8 cellular contexts compared by ENCODE assay signal in genomic region chr18:11857177-11857887, GRCh38. TPM values are rescaled to one million over a fixed set of nuclear protein-coding genes. Genes with fewer than 3 reads are reported as not detected.
DNase-seq lines count a peak whose midpoint lies in the region; ATAC-seq and TF ChIP-seq lines count a peak whose summit lies in the region.

No MANE protein-coding gene starts in this region.

- no TSS peak for BruUV-seq in mammary epithelial cell (replicated peaks; lab: Mats Ljungman, UMichigan)

- H3K36me3 ChIP-seq in BLaER1 (peaks cover 9% of the 10 kb centered on the region), mammary epithelial cell (ENCODE audit: insufficient read depth, low read length) (no peaks in the 10 kb centered on the region)

- CTCF ChIA-PET in mammary epithelial cell (lab: Charles Lee; ENCODE audit: low non-redundant PET), result no interaction called here

- no peaks in the 10 kb centered on the region for H3K9me3 Mint-ChIP-seq in activated naive CD8-positive, alpha-beta T cell treated with anti-CD3 and anti-CD28 coated beads, Interleukin-2, amount 50 U/mL, for 24 hours

- H3K4me2 ChIP-seq in BLaER1 (no peak overlapping the region), mammary epithelial cell (ENCODE audit: insufficient read depth, low read depth, low read length) (peak overlapping the region; percentile 77)

- in situ Hi-C loops in mammary epithelial cell (cut with MboI; ENCODE audit: low sequenced_read_pairs in 2 of 2), result loop anchor here in 1 of 2 donors (25.0 kb wide), 1 partner anchor 195 kb away; no protein-coding TSS in a partner anchor

- ATAC-seq in activated naive CD8-positive, alpha-beta T cell treated with anti-CD3 and anti-CD28 coated beads, Interleukin-2, amount 50 U/mL, for 24 hours, result no peak
- no peak for ATAC-seq in HG02973 (IDR thresholded peaks at IDR 0.05; ENCODE audit: unreplicated experiment)

- H3K79me2 ChIP-seq in mammary epithelial cell (ENCODE audit: insufficient read depth, low read length), result peaks cover 57% of the 10 kb centered on the region

- no peak overlapping the region for H3K27ac ChIP-seq in BLaER1
- peak overlapping the region; percentile 99 for H3K27ac ChIP-seq in mammary epithelial cell (ENCODE audit: insufficient read depth, low read depth, low read length)

- no peaks in the 10 kb centered on the region for H3K9me3 ChIP-seq in BLaER1
- no peaks in the 10 kb centered on the region for H3K9me3 ChIP-seq in mammary epithelial cell (replicated peaks; ENCODE audit: insufficient read depth, low read length)

- peak; percentile 92 for DNase-seq in LoVo (ENCODE audit: low spot score)
- peak; percentile 100 for DNase-seq in mammary epithelial cell
- DNase-seq in kidney glomerular epithelial cell (lab: John Stamatoyannopoulos, UW), result peak; percentile 97
- peak; percentile 99 for DNase-seq in stromal cell of bone marrow (ENCODE audit: low read depth)
- DNase-seq in activated naive CD8-positive, alpha-beta T cell treated with anti-CD3 and anti-CD28 coated beads, Interleukin-2, amount 50 U/mL, for 24 hours, result no peak
- DNase-seq in SIG-M5 treated with dmso at 0.1 percent for 504 hours (lab: John Stamatoyannopoulos, UW; ENCODE audit: unreplicated experiment), result no peak

- intact Hi-C loops in mammary epithelial cell (cut with micrococcal nuclease), result loop anchor here (10.0 kb wide), 1 partner anchor 417 kb away; no protein-coding TSS in a partner anchor

- TF ChIP-seq CTCF in mammary epithelial cell (conservative IDR thresholded peaks at IDR 0.05 in 1 of 2, IDR thresholded peaks at IDR 0.05 in 1 of 2; ENCODE audit: extremely low read depth in 1 of 2, insufficient read depth in 1 of 2, low read depth in 1 of 2, low read length in 2 of 2), result no peak

- H3K27ac Mint-ChIP-seq in activated naive CD8-positive, alpha-beta T cell treated with anti-CD3 and anti-CD28 coated beads, Interleukin-2, amount 50 U/mL, for 24 hours, result no peak overlapping the region

- no peaks in the 10 kb centered on the region for H3K27me3 ChIP-seq in BLaER1
- H3K27me3 ChIP-seq in mammary epithelial cell (ENCODE audit: insufficient read depth, low read length), result no peaks in the 10 kb centered on the region

- no peak overlapping the region for H3K4me3 Mint-ChIP-seq in activated naive CD8-positive, alpha-beta T cell treated with anti-CD3 and anti-CD28 coated beads, Interleukin-2, amount 50 U/mL, for 24 hours

- no peak overlapping the region for H3K4me3 ChIP-seq in BLaER1
- H3K4me3 ChIP-seq in mammary epithelial cell (replicated peaks in 1 of 3; ENCODE audit: insufficient read depth in 1 of 3, low read depth in 2 of 3, low read length in 3 of 3), result peak overlapping the region in 2 of 3 experiments; percentile 16 to 26

- dilution Hi-C loops in mammary epithelial cell (cut with HindIII; ENCODE audit: low sequenced_read_pairs), result no loop called here

- peaks cover 35% of the 10 kb centered on the region for H3K4me1 Mint-ChIP-seq in activated naive CD8-positive, alpha-beta T cell treated with anti-CD3 and anti-CD28 coated beads, Interleukin-2, amount 50 U/mL, for 24 hours

- peaks cover 3% of the 10 kb centered on the region for H3K36me3 Mint-ChIP-seq in activated naive CD8-positive, alpha-beta T cell treated with anti-CD3 and anti-CD28 coated beads, Interleukin-2, amount 50 U/mL, for 24 hours (ENCODE audit: low read depth)

- whole genome bisulfite sequencing in mammary epithelial cell (ENCODE audit: low coverage, missing lambda C conversion rate), result 0% methylated on average over 9 of the region's 11 CpGs

- H3K4me1 ChIP-seq in BLaER1 (peaks cover 16% of the 10 kb centered on the region), mammary epithelial cell (ENCODE audit: insufficient read depth, low read length) (peaks cover 49% of the 10 kb centered on the region)

- 0 out of 2 replicates have a peak overlapping the region, but pooled peaks have one; percentile 10 for H3K9ac ChIP-seq in BLaER1
- H3K9ac ChIP-seq in mammary epithelial cell (ENCODE audit: insufficient read depth, low read length), result peak overlapping the region; percentile 94

- H3K27me3 Mint-ChIP-seq in activated naive CD8-positive, alpha-beta T cell treated with anti-CD3 and anti-CD28 coated beads, Interleukin-2, amount 50 U/mL, for 24 hours, result no peaks in the 10 kb centered on the region

- H2AFZ ChIP-seq in mammary epithelial cell (ENCODE audit: low read depth, low read length), result peak overlapping the region; percentile 60

- H4K20me1 ChIP-seq in BLaER1, result peaks cover 39% of the 10 kb centered on the region
- no peaks in the 10 kb centered on the region for H4K20me1 ChIP-seq in mammary epithelial cell (ENCODE audit: insufficient read depth, low read length)

RNA-seq across cellular contexts. Expression of gene CHMP1B, which starts 6.1 kb away (rescaled TPM):
- total RNA-seq in mammary epithelial cell, result 10 to 100 TPM; 46.7 to 76.5 TPM
- polyA plus RNA-seq in mammary epithelial cell, result 25.7 TPM
- 49.5 TPM for polyA minus RNA-seq in mammary epithelial cell

RNA-seq across cellular contexts. Expression of gene MPPE1, which starts 50.8 kb away (rescaled TPM):
- 10 to 100 TPM; 27.2 to 33.6 TPM for total RNA-seq in mammary epithelial cell
- polyA plus RNA-seq in mammary epithelial cell, result 10.2 TPM
- polyA minus RNA-seq in mammary epithelial cell, result 29.1 TPM

Comparison
In these comparisons a context has a peak if more than half of its experiments do, and no peak if none do; other contexts are left out.
1. DNase-seq: peak in LoVo (single experiment), mammary epithelial cell (single experiment), kidney glomerular epithelial cell (single experiment) and stromal cell of bone marrow (single experiment); none in activated naive CD8-positive, alpha-beta T cell treated with anti-CD3 and anti-CD28 coated beads, Interleukin-2, amount 50 U/mL, for 24 hours (single experiment) and SIG-M5 treated with dmso at 0.1 percent for 504 hours (single experiment).